Comparison of ENCODE assay signal across 7 cellular contexts in the genomic region with DNA sequence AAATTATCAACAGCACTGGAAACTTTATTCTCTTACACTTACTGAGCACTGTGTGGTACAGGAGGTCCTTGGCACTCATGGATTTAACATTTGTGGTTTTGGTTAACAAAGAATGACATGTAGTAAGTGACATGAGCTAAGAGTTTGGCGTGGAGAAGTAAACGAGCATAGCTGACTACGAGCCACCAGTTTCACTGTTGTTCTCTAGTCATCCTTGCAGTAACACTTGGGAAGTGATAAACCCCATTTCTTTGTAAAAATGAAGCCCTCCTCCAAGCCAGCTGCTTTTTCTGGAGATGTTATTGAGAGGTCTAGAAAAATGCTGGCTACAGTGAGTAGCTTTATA. TPM values are rescaled to one million over a fixed set of nuclear protein-coding genes. Genes with fewer than 3 reads are reported as not detected.
DNase-seq lines count a peak whose midpoint lies in the region; ATAC-seq and TF ChIP-seq lines count a peak whose summit lies in the region.

No MANE protein-coding gene starts in this region.

- peak; percentile 53 for ATAC-seq in GM18520 (IDR thresholded peaks at IDR 0.05; ENCODE audit: unreplicated experiment)
- peak; percentile 61 for ATAC-seq in HG02973 (IDR thresholded peaks at IDR 0.05; ENCODE audit: unreplicated experiment)
- ATAC-seq in activated T-cell treated with anti-CD3 and anti-CD28 coated beads, Interleukin-2, amount 50 U/mL, for 72 hours (replicated peaks in 1 of 2) = peak; percentile 89 to 90
- ATAC-seq in sciatic nerve = peak; percentile 83
- no peak for ATAC-seq in omental fat pad (ENCODE audit: low FRiP score)

- peaks cover 46% of the 10 kb centered on the region for H3K27me3 Mint-ChIP-seq in activated T-cell treated with anti-CD3 and anti-CD28 coated beads, Interleukin-2, amount 50 U/mL, for 72 hours (ENCODE audit: low read depth)
- H3K27me3 Mint-ChIP-seq in chondrocyte (ENCODE audit: low read depth) = no peaks in the 10 kb centered on the region
- no peaks in the 10 kb centered on the region for H3K27me3 Mint-ChIP-seq in endothelial cell (ENCODE audit: unreplicated experiment)

- TF ChIP-seq CTCF in omental fat pad (IDR thresholded peaks at IDR 0.05) = no peak
- no peak for TF ChIP-seq CTCF in chondrocyte (IDR thresholded peaks at IDR 0.05)
- TF ChIP-seq CTCF in endothelial cell (IDR thresholded peaks at IDR 0.05; ENCODE audit: unreplicated experiment) = no peak

- peak overlapping the region; percentile 12 for H3K27ac Mint-ChIP-seq in activated T-cell treated with anti-CD3 and anti-CD28 coated beads, Interleukin-2, amount 50 U/mL, for 72 hours
- H3K27ac Mint-ChIP-seq in chondrocyte (ENCODE audit: unreplicated experiment) = no peak overlapping the region
- no peak overlapping the region for H3K27ac Mint-ChIP-seq in endothelial cell (ENCODE audit: unreplicated experiment)

- no peaks in the 10 kb centered on the region for H3K9me3 Mint-ChIP-seq in activated T-cell treated with anti-CD3 and anti-CD28 coated beads, Interleukin-2, amount 50 U/mL, for 72 hours
- H3K9me3 Mint-ChIP-seq in chondrocyte (ENCODE audit: low read depth) (no peaks in the 10 kb centered on the region), endothelial cell (ENCODE audit: unreplicated experiment) (no peaks in the 10 kb centered on the region)

- no peaks in the 10 kb centered on the region for H3K36me3 Mint-ChIP-seq in activated T-cell treated with anti-CD3 and anti-CD28 coated beads, Interleukin-2, amount 50 U/mL, for 72 hours (ENCODE audit: insufficient read depth in 2 of 2)
- H3K36me3 Mint-ChIP-seq in chondrocyte (ENCODE audit: low read depth) = no peaks in the 10 kb centered on the region
- H3K36me3 Mint-ChIP-seq in endothelial cell (ENCODE audit: low read depth, unreplicated experiment) = no peaks in the 10 kb centered on the region

- intact Hi-C loops in sciatic nerve (cut with DNase I) = no loop called here

- peaks cover 31% of the 10 kb centered on the region for H3K4me1 Mint-ChIP-seq in activated T-cell treated with anti-CD3 and anti-CD28 coated beads, Interleukin-2, amount 50 U/mL, for 72 hours (ENCODE audit: low read depth)
- H3K4me1 Mint-ChIP-seq in chondrocyte (ENCODE audit: low read depth) (peaks cover 25% of the 10 kb centered on the region), endothelial cell (ENCODE audit: unreplicated experiment) (no peaks in the 10 kb centered on the region)

- DNase-seq in activated T-cell treated with anti-CD3 and anti-CD28 coated beads, Interleukin-2, amount 50 U/mL, for 72 hours = peak; percentile 55 to 61
- DNase-seq in sciatic nerve (ENCODE audit: low spot score) (no peak), omental fat pad (ENCODE audit: low spot score) (no peak), chondrocyte (ENCODE audit: low spot score) (no peak), endothelial cell (ENCODE audit: low spot score) (no peak)

- H3K4me3 Mint-ChIP-seq in activated T-cell treated with anti-CD3 and anti-CD28 coated beads, Interleukin-2, amount 50 U/mL, for 72 hours = peak overlapping the region; percentile 56 to 68
- H3K4me3 Mint-ChIP-seq in chondrocyte (ENCODE audit: unreplicated experiment) = no peak overlapping the region
- no peak overlapping the region for H3K4me3 Mint-ChIP-seq in endothelial cell (ENCODE audit: unreplicated experiment)

RNA-seq across cellular contexts. Expression of a gene that starts 32.7 kb away (rescaled TPM):
- under 1 TPM; 0.35 to 0.70 TPM for total RNA-seq in activated T-cell treated with anti-CD3 and anti-CD28 coated beads, Interleukin-2, amount 50 U/mL, for 72 hours
- total RNA-seq in sciatic nerve = 4.8 TPM
- total RNA-seq in omental fat pad = 10 to 100 TPM in 1 of 4 donors, 1 to 10 TPM in 3; 1.9 to 10.9 (median 5.3) TPM
- total RNA-seq in chondrocyte = 0.67 to 1.2 TPM in 2 of 3 replicates, not detected in the other
- 50.6 TPM for total RNA-seq in endothelial cell (ENCODE audit: unreplicated experiment)

RNA-seq across cellular contexts. Expression of a gene that starts 52.5 kb away (rescaled TPM):
- 10 to 100 TPM; 20.2 to 28.5 TPM for total RNA-seq in activated T-cell treated with anti-CD3 and anti-CD28 coated beads, Interleukin-2, amount 50 U/mL, for 72 hours
- total RNA-seq in sciatic nerve = 57.2 TPM
- 10 to 100 TPM; 26.4 to 68.3 (median 42.3) TPM for total RNA-seq in omental fat pad
- total RNA-seq in chondrocyte = 40.2 to 45.4 TPM (median 43.8 TPM) in 3 replicates
- total RNA-seq in endothelial cell (ENCODE audit: unreplicated experiment) = 71.3 TPM

Comparison
In these comparisons a context has a peak if more than half of its experiments do, and no peak if none do; other contexts are left out.
1. DNase-seq: peak in activated T-cell treated with anti-CD3 and anti-CD28 coated beads, Interleukin-2, amount 50 U/mL, for 72 hours (2 of 2); none in sciatic nerve (single experiment), omental fat pad (single experiment), chondrocyte (single experiment) and endothelial cell (single experiment).
2. H3K4me3 Mint-ChIP-seq: peak in activated T-cell treated with anti-CD3 and anti-CD28 coated beads, Interleukin-2, amount 50 U/mL, for 72 hours (2 of 2); none in chondrocyte (single experiment) and endothelial cell (single experiment).